Comparison of ENCODE assay signal across 8 cellular contexts in the genomic region with DNA sequence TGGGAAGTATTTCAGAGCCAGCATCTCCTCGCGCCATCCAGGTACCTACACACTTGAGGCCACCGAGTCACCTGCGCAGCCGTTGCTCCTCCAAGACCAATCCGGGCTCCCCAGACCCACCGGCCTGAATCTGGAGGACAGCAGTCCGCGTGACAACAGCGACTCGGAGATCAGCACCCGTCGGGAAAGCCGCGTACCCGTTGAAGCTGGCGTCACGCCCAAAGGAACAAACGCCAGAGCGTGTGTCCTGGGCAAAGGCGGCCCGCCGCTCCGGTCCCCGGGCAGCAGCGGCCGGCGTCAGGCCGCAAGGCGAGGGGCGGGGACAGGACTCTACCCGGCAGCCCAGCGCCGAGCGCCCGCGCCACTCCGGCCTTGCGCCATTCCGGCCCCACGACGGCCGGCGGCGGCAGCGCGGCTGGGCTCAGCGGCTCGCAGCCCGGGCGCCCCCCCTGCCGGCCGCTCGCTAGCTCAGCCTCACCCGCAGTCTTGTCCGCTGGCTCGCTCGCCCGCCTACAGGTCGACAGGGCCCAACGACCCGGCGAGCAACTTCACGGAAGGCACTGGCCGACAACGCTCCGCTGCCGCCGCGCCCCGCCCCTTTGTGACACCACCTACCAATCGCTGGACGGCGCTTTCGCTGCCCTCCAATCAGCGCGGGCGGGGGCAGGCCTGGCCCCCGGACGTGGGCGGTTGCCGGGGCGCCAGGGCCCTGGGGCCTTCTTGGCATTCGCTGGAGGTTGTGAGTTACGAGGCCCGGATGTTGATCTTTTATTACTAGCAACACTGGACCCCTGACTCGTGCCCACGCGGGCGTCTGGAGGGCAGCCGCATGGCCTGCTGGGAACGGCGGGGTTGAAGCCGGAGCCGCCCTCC. TPM values are rescaled to one million over a fixed set of nuclear protein-coding genes. Genes with fewer than 3 reads are reported as not detected.
DNase-seq lines count a peak whose midpoint lies in the region; ATAC-seq and TF ChIP-seq lines count a peak whose summit lies in the region.

A gene (minus strand): TSS at position 572 of the 873 bp plus-strand sequence. CDS start 9,047 bp downstream, outside the sequence.

- H3K27ac ChIP-seq in KOPT-K1 (ENCODE audit: low read depth, low read length, poor library complexity, severe bottlenecking) = peak within 1 kb of the TSS; percentile 65

- H3K4me3 ChIP-seq in fibroblast of the aortic adventitia (ENCODE audit: low read depth, low read length) = peak within 1 kb of the TSS; percentile 92

- TF ChIP-seq CTCF in fibroblast of the aortic adventitia (IDR thresholded peaks at IDR 0.05; ENCODE audit: insufficient read depth, low read length) (peak; percentile 47), nephron progenitor cell (IDR thresholded peaks at IDR 0.05) (no peak)

- peak within 1 kb of the TSS; percentile 85 for H3K4me3 Mint-ChIP-seq in activated T-helper 2 cell treated with anti-CD3 and anti-CD28 coated beads, Interferon-gamma antibody, Interleukin-2, Interleukin-4, amounts not matched to agents 10 μg/mL and 5 μg/mL and 100 μg/mL, durations not matched to agents 14 hours and 24 hours and 36 hours (ENCODE audit: low read depth)
- H3K4me3 Mint-ChIP-seq in nephron progenitor cell = peak within 1 kb of the TSS; percentile 92
- peak within 1 kb of the TSS; percentile 93 to 94 for H3K4me3 Mint-ChIP-seq in stimulated activated naive CD8-positive, alpha-beta T cell treated with anti-CD3 and anti-CD28 coated beads, Interleukin-15, amount 100 ng/mL, for 72 hours

- H3K36me3 ChIP-seq in KOPT-K1 (ENCODE audit: insufficient read depth, low read length) = no peaks in the 10 kb centered on the region

- peak; percentile 95 for DNase-seq in Daoy (ENCODE audit: low read depth)
- DNase-seq in RPMI7951 (ENCODE audit: low read depth) = peak; percentile 95
- peak; percentile 93 for DNase-seq in activated T-helper 2 cell treated with anti-CD3 and anti-CD28 coated beads, Interferon-gamma antibody, Interleukin-2, Interleukin-4, amounts not matched to agents 10 μg/mL and 5 μg/mL and 100 μg/mL, durations not matched to agents 14 hours and 24 hours and 36 hours (ENCODE audit: low spot score)
- peak; percentile 94 for DNase-seq in fibroblast of the aortic adventitia (ENCODE audit: low read depth)
- peak; percentile 98 for DNase-seq in nephron progenitor cell
- DNase-seq in stimulated activated naive CD8-positive, alpha-beta T cell treated with anti-CD3 and anti-CD28 coated beads, Interleukin-15, amount 100 ng/mL, for 72 hours = peak; percentile 97 to 98

- intact Hi-C loops in activated T-helper 2 cell treated with anti-CD3 and anti-CD28 coated beads, Interferon-gamma antibody, Interleukin-2, Interleukin-4, amounts not matched to agents 10 μg/mL and 5 μg/mL and 100 μg/mL, durations not matched to agents 14 hours and 24 hours and 36 hours (cut with micrococcal nuclease) = loop anchor here (5.0 to 10.0 kb wide), 4 partner anchors 80 to 668 kb away; a partner anchor contains a TSS

- H3K36me3 Mint-ChIP-seq in activated T-helper 2 cell treated with anti-CD3 and anti-CD28 coated beads, Interferon-gamma antibody, Interleukin-2, Interleukin-4, amounts not matched to agents 10 μg/mL and 5 μg/mL and 100 μg/mL, durations not matched to agents 14 hours and 24 hours and 36 hours (ENCODE audit: low read depth) = peaks cover 6% of the 10 kb centered on the region
- H3K36me3 Mint-ChIP-seq in nephron progenitor cell (ENCODE audit: low read depth) = peaks cover 8% of the 10 kb centered on the region

- ATAC-seq in GM21737 (IDR thresholded peaks at IDR 0.05; ENCODE audit: unreplicated experiment) = peak; percentile 98
- ATAC-seq in stimulated activated naive CD8-positive, alpha-beta T cell treated with anti-CD3 and anti-CD28 coated beads, Interleukin-15, amount 100 ng/mL, for 72 hours = peak; percentile 99

- peak within 1 kb of the TSS; percentile 71 for H3K27ac Mint-ChIP-seq in activated T-helper 2 cell treated with anti-CD3 and anti-CD28 coated beads, Interferon-gamma antibody, Interleukin-2, Interleukin-4, amounts not matched to agents 10 μg/mL and 5 μg/mL and 100 μg/mL, durations not matched to agents 14 hours and 24 hours and 36 hours
- H3K27ac Mint-ChIP-seq in nephron progenitor cell = peak within 1 kb of the TSS; percentile 95
- H3K27ac Mint-ChIP-seq in stimulated activated naive CD8-positive, alpha-beta T cell treated with anti-CD3 and anti-CD28 coated beads, Interleukin-15, amount 100 ng/mL, for 72 hours = peak within 1 kb of the TSS; percentile 48 to 91

- H3K4me1 Mint-ChIP-seq in activated T-helper 2 cell treated with anti-CD3 and anti-CD28 coated beads, Interferon-gamma antibody, Interleukin-2, Interleukin-4, amounts not matched to agents 10 μg/mL and 5 μg/mL and 100 μg/mL, durations not matched to agents 14 hours and 24 hours and 36 hours (ENCODE audit: low read depth) = peaks cover 31% of the 10 kb centered on the region
- H3K4me1 Mint-ChIP-seq in nephron progenitor cell = peaks cover 40% of the 10 kb centered on the region
- H3K4me1 Mint-ChIP-seq in stimulated activated naive CD8-positive, alpha-beta T cell treated with anti-CD3 and anti-CD28 coated beads, Interleukin-15, amount 100 ng/mL, for 72 hours = peaks cover 50% of the 10 kb centered on the region

- H3K9me3 ChIP-seq in KOPT-K1 (ENCODE audit: insufficient read depth, low read length, poor library complexity, severe bottlenecking) = no peaks in the 10 kb centered on the region

- no peaks in the 10 kb centered on the region for H3K27me3 Mint-ChIP-seq in activated T-helper 2 cell treated with anti-CD3 and anti-CD28 coated beads, Interferon-gamma antibody, Interleukin-2, Interleukin-4, amounts not matched to agents 10 μg/mL and 5 μg/mL and 100 μg/mL, durations not matched to agents 14 hours and 24 hours and 36 hours (ENCODE audit: low read depth)
- H3K27me3 Mint-ChIP-seq in nephron progenitor cell (ENCODE audit: low read depth, poor library complexity) = peaks cover 16% of the 10 kb centered on the region
- H3K27me3 Mint-ChIP-seq in stimulated activated naive CD8-positive, alpha-beta T cell treated with anti-CD3 and anti-CD28 coated beads, Interleukin-15, amount 100 ng/mL, for 72 hours = no peaks in the 10 kb centered on the region

- H3K9me3 Mint-ChIP-seq in activated T-helper 2 cell treated with anti-CD3 and anti-CD28 coated beads, Interferon-gamma antibody, Interleukin-2, Interleukin-4, amounts not matched to agents 10 μg/mL and 5 μg/mL and 100 μg/mL, durations not matched to agents 14 hours and 24 hours and 36 hours = no peaks in the 10 kb centered on the region
- peaks cover 11% of the 10 kb centered on the region for H3K9me3 Mint-ChIP-seq in nephron progenitor cell
- no peaks in the 10 kb centered on the region for H3K9me3 Mint-ChIP-seq in stimulated activated naive CD8-positive, alpha-beta T cell treated with anti-CD3 and anti-CD28 coated beads, Interleukin-15, amount 100 ng/mL, for 72 hours

RNA-seq across cellular contexts. Expression of the gene that starts here (rescaled TPM):
- 7.0 and 9.1 TPM in 2 replicates for total RNA-seq in Daoy (2014; rRNA removed; shearing (Covaris generic))
- total RNA-seq in RPMI7951 (2014; rRNA removed; shearing (Covaris generic)) = 3.8 and 6.4 TPM in 2 replicates
- total RNA-seq in activated T-helper 2 cell treated with anti-CD3 and anti-CD28 coated beads, Interferon-gamma antibody, Interleukin-2, Interleukin-4, amounts not matched to agents 10 μg/mL and 5 μg/mL and 100 μg/mL, durations not matched to agents 14 hours and 24 hours and 36 hours = 9.2 and 9.3 TPM in 2 replicates
- total RNA-seq in fibroblast of the aortic adventitia (ENCODE audit: low replicate concordance) = 2.6 and 9.1 TPM in 2 replicates

Comparison
In these comparisons a context has a peak if more than half of its experiments do, and no peak if none do; other contexts are left out.
1. Peak in every context shown above with its lines: DNase-seq, ATAC-seq, H3K4me3 ChIP-seq and H3K27ac ChIP-seq.